ENCODE assay signal across 8 cellular contexts in genomic region chr22:37904572-37905533, GRCh38. TPM values are rescaled to one million over a fixed set of nuclear protein-coding genes. Genes with fewer than 3 reads are reported as not detected.
A peak's percentile ranks its signal among the peaks of the same experiment; 100 is the strongest.
DNase-seq lines count a peak whose midpoint lies in the region; ATAC-seq and TF ChIP-seq lines count a peak whose summit lies in the region.

No MANE protein-coding gene starts in this region.

- peaks cover 6 to 20% of the 10 kb centered on the region in 2 donors for H3K4me1 ChIP-seq in adrenal gland (replicated peaks in 1 of 2)
- H3K4me1 ChIP-seq in left ventricle myocardium inferior: peaks cover 41% of the 10 kb centered on the region

- intact Hi-C loops in Calu3 (cut with micrococcal nuclease; ENCODE audit: unreplicated experiment): no loop called here
- intact Hi-C loops in adrenal gland (cut with DNase I): loop anchor here in 1 of 2 donors (10.0 kb wide), 1 partner anchor 60 kb away; no protein-coding TSS in a partner anchor
- intact Hi-C loops in left ventricle myocardium inferior (cut with micrococcal nuclease): no loop called here

- H3K4me3 Mint-ChIP-seq in Calu3 (ENCODE audit: low read depth, unreplicated experiment): peak overlapping the region; percentile 76

- H3K36me3 Mint-ChIP-seq in Calu3 (ENCODE audit: insufficient read depth, unreplicated experiment): peaks cover 46% of the 10 kb centered on the region

- no peaks in the 10 kb centered on the region for H3K36me3 ChIP-seq in adrenal gland (replicated peaks in 1 of 2)
- no peaks in the 10 kb centered on the region for H3K36me3 ChIP-seq in left ventricle myocardium inferior

- H3K27ac ChIP-seq in adrenal gland: peak overlapping the region in 3 of 5 donors; percentile 37 to 90 (median 44)
- peak overlapping the region; percentile 91 for H3K27ac ChIP-seq in left ventricle myocardium inferior (replicated peaks)

- DNase-seq in Calu3 (peak; percentile 53), LoVo (ENCODE audit: low spot score) (peak; percentile 84), adrenal gland (peak; percentile 43 to 77 (median 66)), left ventricle myocardium inferior (peak; percentile 29), pulmonary artery endothelial cell (ENCODE audit: low read depth, low spot score) (peak; percentile 78)

- no peaks in the 10 kb centered on the region for H3K27me3 Mint-ChIP-seq in Calu3 (ENCODE audit: unreplicated experiment)

- TF ChIP-seq POLR2A in adrenal gland (IDR thresholded peaks at IDR 0.05): peak in 1 of 2 donors; percentile 22

- H3K9me3 ChIP-seq in adrenal gland (replicated peaks in 1 of 3) (no peaks in the 10 kb centered on the region), left ventricle myocardium inferior (replicated peaks) (no peaks in the 10 kb centered on the region)

- CTCF ChIA-PET in Calu3 (lab: Charles Lee): interaction anchor here (1.0 to 1.9 kb wide), 2 partner anchors 9 to 29 kb away, joined by 5 to 14 read pairs; no protein-coding TSS in a partner anchor

- H3K27me3 ChIP-seq in adrenal gland (no peaks in the 10 kb centered on the region), left ventricle myocardium inferior (ENCODE audit: low read depth) (no peaks in the 10 kb centered on the region)

- H3K9me3 Mint-ChIP-seq in Calu3 (ENCODE audit: low read depth, unreplicated experiment): no peaks in the 10 kb centered on the region

- TSS peak; percentile 84 for BruUV-seq in Calu3 (replicated peaks; lab: Mats Ljungman, UMichigan)

- ATAC-seq in HG02623 (IDR thresholded peaks at IDR 0.05; ENCODE audit: unreplicated experiment): no peak
- ATAC-seq in GM19397 (IDR thresholded peaks at IDR 0.05; ENCODE audit: unreplicated experiment): no peak
- no peak for ATAC-seq in HG03469 (IDR thresholded peaks at IDR 0.05; ENCODE audit: unreplicated experiment)

- H3K4me1 Mint-ChIP-seq in Calu3 (ENCODE audit: low read depth, unreplicated experiment): peaks cover 34% of the 10 kb centered on the region

- H3K27ac Mint-ChIP-seq in Calu3 (ENCODE audit: unreplicated experiment): peak overlapping the region; percentile 89

- WGBS in adrenal gland, 4 donors: 45 to 74% (median 68%) methylated on average over 7 to 10 of the region's 10 CpGs

- peak overlapping the region in 1 of 4 donors; percentile 97 for H3K4me3 ChIP-seq in adrenal gland
- peak overlapping the region; percentile 82 for H3K4me3 ChIP-seq in left ventricle myocardium inferior

- TF ChIP-seq CTCF in Calu3 (IDR thresholded peaks at IDR 0.05; ENCODE audit: unreplicated experiment): no peak
- no peak for TF ChIP-seq CTCF in adrenal gland (IDR thresholded peaks at IDR 0.05)
- TF ChIP-seq CTCF in left ventricle myocardium inferior (IDR thresholded peaks at IDR 0.05; ENCODE audit: borderline replicate concordance): no peak

RNA-seq across cellular contexts. Expression of gene MICALL1, which starts 1.2 kb away (rescaled TPM):
- total RNA-seq in Calu3 (2022): 60.7 and 69.7 TPM in 2 replicates
- total RNA-seq in adrenal gland: 10 to 100 TPM; 14.5 to 25.2 (median 17.7) TPM
- polyA plus RNA-seq in adrenal gland: 10 to 100 TPM in 1 of 3 donors, 1 to 10 TPM in 2; 5.7 to 14.0 (median 6.6) TPM
- total RNA-seq in left ventricle myocardium inferior: 14.8 TPM
- total RNA-seq in pulmonary artery endothelial cell: 24.5 and 30.9 TPM in 2 replicates

RNA-seq across cellular contexts. Expression of gene C22orf23, which starts 48.5 kb away (rescaled TPM):
- total RNA-seq in Calu3 (2022): 0.52 and 0.69 TPM in 2 replicates
- total RNA-seq in adrenal gland: 1 to 10 TPM in 2 of 8 donors, under 1 TPM in 4, not detected in 2; 0.57 to 1.2 (median 0.81) TPM
- polyA plus RNA-seq in adrenal gland: under 1 TPM; 0.40 to 0.68 (median 0.47) TPM
- total RNA-seq in left ventricle myocardium inferior: 0.82 TPM
- total RNA-seq in pulmonary artery endothelial cell: 0.26 TPM in 1 of 2 replicates, not detected in the other

RNA-seq across cellular contexts. Expression of gene POLR2F, which starts 48.6 kb away (rescaled TPM):
- total RNA-seq in Calu3 (2022) (105 and 111 TPM in 2 replicates), adrenal gland (100 to 1,000 TPM in 1 of 8 donors, 10 to 100 TPM in 7; 39.7 to 111 (median 83.5) TPM), left ventricle myocardium inferior (79.3 TPM), pulmonary artery endothelial cell (66.0 and 95.3 TPM in 2 replicates)
- 100 to 1,000 TPM in 2 of 3 donors, 10 to 100 TPM in 1; 74.2 to 205 (median 123) TPM for polyA plus RNA-seq in adrenal gland

RNA-seq across cellular contexts. Expression of gene EIF3L, which starts 55.6 kb away (rescaled TPM):
- total RNA-seq in Calu3 (2022): 287 and 402 TPM in 2 replicates
- total RNA-seq in adrenal gland: 100 to 1,000 TPM; 188 to 474 (median 396) TPM
- polyA plus RNA-seq in adrenal gland: 100 to 1,000 TPM; 210 to 425 (median 291) TPM
- 379 TPM for total RNA-seq in left ventricle myocardium inferior
- 388 and 436 TPM in 2 replicates for total RNA-seq in pulmonary artery endothelial cell

Comparison
In these comparisons a context has a peak if more than half of its experiments do, and no peak if none do; other contexts are left out.
1. DNase-seq: peak in every context shown above with its lines; median percentile 84 in LoVo; 78 in pulmonary artery endothelial cell; 66 in adrenal gland; 53 in Calu3; 29 in left ventricle myocardium inferior.